In the genomic region with DNA sequence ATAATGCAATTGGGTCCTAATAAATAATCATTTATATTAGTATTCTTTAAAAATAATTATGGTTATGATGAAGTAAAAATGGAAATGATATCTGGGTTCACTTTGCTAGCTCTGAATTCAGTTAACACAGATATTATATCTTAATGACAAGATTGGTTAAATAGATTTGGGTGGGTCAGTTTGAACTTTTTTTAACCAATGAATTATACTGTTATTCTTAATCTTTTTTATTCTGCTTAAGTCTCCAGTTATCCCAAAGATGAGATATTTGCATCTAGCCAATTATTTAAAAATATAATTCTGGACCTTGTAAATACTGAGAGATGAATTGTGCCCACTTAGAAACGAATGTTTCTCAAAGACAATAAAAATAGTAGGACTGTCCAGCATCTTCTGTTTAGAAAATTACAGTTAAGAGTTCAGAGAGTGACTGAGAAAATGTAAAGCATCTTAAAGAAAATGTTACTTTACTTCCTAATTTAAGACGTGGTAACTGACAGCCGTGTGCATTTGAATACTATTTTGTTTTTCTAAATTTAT, we compare ENCODE assay signal across 25 cellular contexts.
"Had no signal": no experiment of that assay in that cellular context is flagged by ENCODE, and none has a peak within 500 bp of the region (broad histone marks: within the 10 kb centered on the region; RNA-seq: fewer than 3 reads in every experiment).

No MANE protein-coding gene starts in this region.

- H3K4me3 ChIP-seq: body of pancreas, esophagus muscularis mucosa, right lobe of liver, tibial artery, upper lobe of right lung had no signal

- H3K27ac ChIP-seq: body of pancreas, esophagus muscularis mucosa, foreskin keratinocyte, parathyroid adenoma, right lobe of liver, tibial artery, upper lobe of right lung had no signal

- H3K27me3 ChIP-seq: body of pancreas, esophagus muscularis mucosa, foreskin keratinocyte, right lobe of liver, tibial artery, upper lobe of right lung had no signal

- H3K4me1 ChIP-seq: body of pancreas, foreskin keratinocyte, parathyroid adenoma, right lobe of liver, tibial artery, upper lobe of right lung had no signal

- H3K36me3 ChIP-seq: esophagus muscularis mucosa, right lobe of liver, tibial artery, upper lobe of right lung had no signal

- DNase-seq: activated CD4-positive, alpha-beta T cell treated with anti-CD3 and anti-CD28 coated beads for 4 hours; activated CD4-positive, alpha-beta T cell treated with anti-CD3 and anti-CD28 coated beads, Interleukin-2, amount 50 U/mL, for 4 hours; activated CD4-positive, CD25-positive, alpha-beta regulatory T cell; activated effector memory CD4-positive, alpha-beta T cell treated with Interleukin-2 at 50 U/mL for 16 hours; activated naive CD4-positive, alpha-beta T cell treated with Interleukin-2 at 50 U/mL for 16 hours; activated T-cell treated with anti-CD3 and anti-CD28 coated beads for 4 hours; activated T-cell treated with anti-CD3 and anti-CD28 coated beads, Interleukin-2, amount 50 U/mL, for 72 hours; aorta; body of pancreas; effector CD4-positive, alpha-beta T cell; foreskin keratinocyte; islet precursor cell; left colon; mammary epithelial cell; naive thymus-derived CD4-positive, alpha-beta T cell; nucleus accumbens; right lobe of liver; stimulated activated CD4-positive, alpha-beta T cell treated with anti-CD3 and anti-CD28 coated beads, Interleukin-4, amount 100 ng/mL, for 1 hour; stimulated activated naive CD8-positive, alpha-beta T cell treated with anti-CD3 and anti-CD28 coated beads, Interleukin-15, Interleukin-2, amounts not matched to agents 100 U/mL and 50 U/mL, for 24 hours; T-helper 2 cell; tibial artery; upper lobe of right lung had no signal

- ATAC-seq: activated T-cell treated with anti-CD3 and anti-CD28 coated beads, Interleukin-2, amount 50 U/mL, for 72 hours; body of pancreas; foreskin keratinocyte; left colon; naive thymus-derived CD4-positive, alpha-beta T cell; right lobe of liver; SK-N-SH treated with all-trans-retinoic acid at 6 μM for 48 hours; stimulated activated naive CD8-positive, alpha-beta T cell treated with anti-CD3 and anti-CD28 coated beads, Interleukin-15, Interleukin-2, amounts not matched to agents 100 U/mL and 50 U/mL, for 24 hours; upper lobe of right lung had no signal

- H3K9me3 ChIP-seq: body of pancreas, esophagus muscularis mucosa, right lobe of liver, tibial artery, upper lobe of right lung had no signal
